ENCODE assay signal across 10 cellular contexts in the genomic region with DNA sequence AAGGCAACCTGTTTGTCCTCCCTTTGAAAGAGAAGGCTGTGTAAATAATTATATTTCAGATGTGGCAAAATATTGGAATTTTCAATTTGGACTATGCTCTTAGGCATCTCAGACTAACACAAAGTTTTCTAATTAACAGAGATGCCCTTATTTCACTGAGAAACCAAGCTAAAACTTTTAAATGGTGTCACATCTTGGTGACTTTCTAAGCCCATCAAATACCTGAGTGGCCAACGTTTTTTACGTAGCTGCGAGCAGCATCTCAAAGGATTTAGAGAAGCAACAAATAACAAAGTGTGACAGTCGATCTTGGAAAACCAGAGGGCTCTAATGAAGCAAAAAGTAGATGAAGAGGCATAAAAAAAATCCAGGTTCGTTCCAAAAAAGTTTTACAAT. TPM values are rescaled to one million over a fixed set of nuclear protein-coding genes. Genes with fewer than 3 reads are reported as not detected.
A peak's percentile ranks its signal among the peaks of the same experiment; 100 is the strongest.
DNase-seq lines count a peak whose midpoint lies in the region; ATAC-seq, FAIRE-seq and TF ChIP-seq lines count a peak whose summit lies in the region.
"Had no signal": no experiment of that assay in that cellular context is flagged by ENCODE, and none has a peak within 500 bp of the region (broad histone marks: within the 10 kb centered on the region; RNA-seq: fewer than 3 reads in every experiment).

No MANE protein-coding gene starts in this region.

- H3K27ac ChIP-seq in iPS-20b (ENCODE audit: low read length) = no peak overlapping the region
- H3K27ac ChIP-seq: SJSA1 had no signal

- H3K4me1 Mint-ChIP-seq in activated CD4-positive, alpha-beta memory T cell treated with anti-CD3 and anti-CD28 coated beads for 36 hours (ENCODE audit: low read depth) = peaks cover 27% of the 10 kb centered on the region
- peaks cover 31% of the 10 kb centered on the region for H3K4me1 Mint-ChIP-seq in stimulated activated naive CD8-positive, alpha-beta T cell treated with anti-CD3 and anti-CD28 coated beads, Interleukin-15, amount 100 ng/mL, for 72 hours

- intact Hi-C loops in activated CD4-positive, alpha-beta memory T cell treated with anti-CD3 and anti-CD28 coated beads for 36 hours (cut with micrococcal nuclease) = no loop called here

- no peak for FAIRE-seq in GM12892 (lab: Jason Lieb, UNC)

- no peaks in the 10 kb centered on the region for H3K9me3 Mint-ChIP-seq in activated CD4-positive, alpha-beta memory T cell treated with anti-CD3 and anti-CD28 coated beads for 36 hours
- no peaks in the 10 kb centered on the region for H3K9me3 Mint-ChIP-seq in stimulated activated naive CD8-positive, alpha-beta T cell treated with anti-CD3 and anti-CD28 coated beads, Interleukin-15, amount 100 ng/mL, for 72 hours

- POLR2A ChIA-PET in activated CD4-positive, alpha-beta memory T cell treated with anti-CD3 and anti-CD28 coated beads for 36 hours (lab: Charles Lee) = no interaction called here

- peak overlapping the region; percentile 77 for H3K4me3 Mint-ChIP-seq in activated CD4-positive, alpha-beta memory T cell treated with anti-CD3 and anti-CD28 coated beads for 36 hours
- peak overlapping the region; percentile 82 to 85 for H3K4me3 Mint-ChIP-seq in stimulated activated naive CD8-positive, alpha-beta T cell treated with anti-CD3 and anti-CD28 coated beads, Interleukin-15, amount 100 ng/mL, for 72 hours

- DNase-seq in NCI-H2196 (lab: John Stamatoyannopoulos, UW; ENCODE audit: unreplicated experiment) (peak; percentile 37), NCI-H2196 treated with DMSO at 0.1 percent for 48 hours (lab: John Stamatoyannopoulos, UW; ENCODE audit: unreplicated experiment) (no peak), HPDE6-E6E7 (ENCODE audit: extremely low spot score) (no peak), GM12892 (ENCODE audit: insufficient read length) (no peak)
- no peak for DNase-seq in activated CD4-positive, alpha-beta memory T cell treated with anti-CD3 and anti-CD28 coated beads for 36 hours
- DNase-seq in stimulated activated naive CD8-positive, alpha-beta T cell treated with anti-CD3 and anti-CD28 coated beads, Interleukin-15, amount 100 ng/mL, for 72 hours = no peak

- peaks cover 58% of the 10 kb centered on the region for H3K27me3 Mint-ChIP-seq in activated CD4-positive, alpha-beta memory T cell treated with anti-CD3 and anti-CD28 coated beads for 36 hours
- H3K27me3 Mint-ChIP-seq in stimulated activated naive CD8-positive, alpha-beta T cell treated with anti-CD3 and anti-CD28 coated beads, Interleukin-15, amount 100 ng/mL, for 72 hours = peaks cover 62% of the 10 kb centered on the region

- CTCF ChIA-PET in activated CD4-positive, alpha-beta memory T cell treated with anti-CD3 and anti-CD28 coated beads for 36 hours (lab: Charles Lee) = interaction anchor here (0.8 kb wide), 1 partner anchor 210 kb away, joined by 3 read pairs; the partner anchor contains the start of gene HINT3

- H3K27ac Mint-ChIP-seq in activated CD4-positive, alpha-beta memory T cell treated with anti-CD3 and anti-CD28 coated beads for 36 hours = no peak overlapping the region
- no peak overlapping the region for H3K27ac Mint-ChIP-seq in stimulated activated naive CD8-positive, alpha-beta T cell treated with anti-CD3 and anti-CD28 coated beads, Interleukin-15, amount 100 ng/mL, for 72 hours

- ATAC-seq in stimulated activated naive CD8-positive, alpha-beta T cell treated with anti-CD3 and anti-CD28 coated beads, Interleukin-15, amount 100 ng/mL, for 72 hours = no peak
- no peak for ATAC-seq in GM21390 (IDR thresholded peaks at IDR 0.05; ENCODE audit: unreplicated experiment)
- ATAC-seq: esophagus mucosa had no signal

- TF ChIP-seq POLR2A in GM12892 (IDR thresholded peaks at IDR 0.05; ENCODE audit: low read depth, low read length) = no peak

- H3K4me1 ChIP-seq in iPS-20b (ENCODE audit: insufficient read depth, low read length) = peaks cover 39% of the 10 kb centered on the region

- peak overlapping the region; percentile 85 for H3K4me3 ChIP-seq in iPS-20b (ENCODE audit: low read length)

- H3K36me3 ChIP-seq in iPS-20b (ENCODE audit: insufficient read depth, low read depth, low read length) = no peaks in the 10 kb centered on the region
- H3K36me3 ChIP-seq: SJSA1 had no signal

- H3K9me3 ChIP-seq in iPS-20b (ENCODE audit: insufficient read depth, low read depth, low read length) = no peaks in the 10 kb centered on the region
- H3K9me3 ChIP-seq: SJSA1 had no signal

- no peaks in the 10 kb centered on the region for H3K36me3 Mint-ChIP-seq in activated CD4-positive, alpha-beta memory T cell treated with anti-CD3 and anti-CD28 coated beads for 36 hours

- H3K9ac ChIP-seq in iPS-20b (ENCODE audit: low read depth, low read length) = peak overlapping the region; percentile 80; the same call in 1 of the 2 replicates

- peaks cover 69% of the 10 kb centered on the region for H3K27me3 ChIP-seq in iPS-20b (ENCODE audit: insufficient read depth, low read length)

RNA-seq across cellular contexts. Expression of gene HEY2, which starts 3.4 kb away (rescaled TPM):
- total RNA-seq in activated CD4-positive, alpha-beta memory T cell treated with anti-CD3 and anti-CD28 coated beads for 36 hours = not detected
- polyA plus RNA-seq in GM12892 (2012; ENCODE audit: missing spikeins) = not detected

RNA-seq across cellular contexts. Expression of gene NCOA7, which starts 44.7 kb away (rescaled TPM):
- 10 to 100 TPM; 42.3 to 43.4 TPM for total RNA-seq in activated CD4-positive, alpha-beta memory T cell treated with anti-CD3 and anti-CD28 coated beads for 36 hours
- polyA plus RNA-seq in GM12892 (2012; ENCODE audit: missing spikeins) = 37.6 TPM
